Comparison of ENCODE assay signal across 19 cellular contexts in genomic region chr14:43165651-43166050, GRCh38.
DNase-seq lines count a peak whose midpoint lies in the region; ATAC-seq lines count a peak whose summit lies in the region.
"Had no signal": no experiment of that assay in that cellular context is flagged by ENCODE, and none has a peak within 500 bp of the region (broad histone marks: within the 10 kb centered on the region; RNA-seq: fewer than 3 reads in every experiment).

No MANE protein-coding gene starts in this region.

- peak; percentile 73 for ATAC-seq in left colon

- DNase-seq in DMS53 (lab: John Stamatoyannopoulos, UW) (peak; percentile 28), DMS53 treated with DMSO at 0.1 percent for 48 hours (lab: John Stamatoyannopoulos, UW; ENCODE audit: unreplicated experiment) (no peak), ELR (ENCODE audit: low read depth) (peak; percentile 30), amniotic epithelial cell (ENCODE audit: low read depth) (peak; percentile 47), left colon (peak in 1 of 2 donors; percentile 24), KBM-7 (no peak), ACHN (no peak), dermis blood vessel endothelial cell (no peak)
- DNase-seq: 8988T; C1 segment of cervical spinal cord; Calu3; CD4-positive, alpha-beta T cell; DMS 273 treated with DMSO at 0.1 percent for 48 hours; DMS79 treated with DMSO at 0.1 percent for 48 hours; EL; GDM1; GOT3; H9; IMR-90 had no signal

- in situ Hi-C loops in KBM-7 (cut with MboI; ENCODE audit: low pct_unique_long_range_greater_than_20kb, low sequenced_read_pairs), result no loop called here
- in situ Hi-C loops in ACHN (cut with HindIII; ENCODE audit: low pct_ligation_motif_present, low pct_unique_long_range_greater_than_20kb, low sequenced_read_pairs), result no loop called here

- intact Hi-C loops in left colon (cut with DNase I, micrococcal nuclease), result no loop called here

Comparison
In these comparisons a context has a peak if more than half of its experiments do, and no peak if none do; other contexts are left out.
1. DNase-seq: peak in DMS53 (single experiment), ELR (single experiment) and amniotic epithelial cell (single experiment); none in DMS53 treated with DMSO at 0.1 percent for 48 hours (single experiment), KBM-7 (single experiment), ACHN (single experiment) and dermis blood vessel endothelial cell (single experiment).